ENCODE assay signal across 14 cellular contexts in genomic region chr4:77881460-77882295, GRCh38. TPM values are rescaled to one million over a fixed set of nuclear protein-coding genes. Genes with fewer than 3 reads are reported as not detected.
A peak's percentile ranks its signal among the peaks of the same experiment; 100 is the strongest.
DNase-seq lines count a peak whose midpoint lies in the region; ATAC-seq and TF ChIP-seq lines count a peak whose summit lies in the region.
"Had no signal": no experiment of that assay in that cellular context is flagged by ENCODE, and none has a peak within 500 bp of the region (broad histone marks: within the 10 kb centered on the region; RNA-seq: fewer than 3 reads in every experiment).

No MANE protein-coding gene starts in this region.

- WGBS in hepatocyte (ENCODE audit: low lambda C conversion rate, missing lambda C conversion rate): 70% methylated on average over 8 of the region's 8 CpGs
- WGBS in transverse colon (ENCODE audit: low coverage in 1 of 2), 2 donors: 67 to 69% methylated on average over 8 of the region's 8 CpGs

- peak overlapping the region; percentile 54 for H3K4me2 ChIP-seq in hepatocyte

- H3K27ac ChIP-seq in hepatocyte (peak overlapping the region; percentile 50), transverse colon (peak overlapping the region in 3 of 4 donors; percentile 2 to 58 (median 28))
- H3K27ac ChIP-seq: thoracic aorta had no signal

- TF ChIP-seq POLR2A in transverse colon (IDR thresholded peaks at IDR 0.05): no peak

- H3K27me3 ChIP-seq in hepatocyte: no peaks in the 10 kb centered on the region
- no peaks in the 10 kb centered on the region for H3K27me3 ChIP-seq in transverse colon

- H3K4me1 ChIP-seq in hepatocyte (ENCODE audit: insufficient read depth): peaks cover 4% of the 10 kb centered on the region
- peaks cover 0 to 9% (median 6%) of the 10 kb centered on the region in 4 donors for H3K4me1 ChIP-seq in transverse colon

- POLR2A ChIA-PET in activated B cell treated with CpG ODN at 0.5 μM for 24 hours (lab: Charles Lee): no interaction called here

- DNase-seq in activated T-cell treated with anti-CD3 and anti-CD28 coated beads, Interleukin-2, amount 50 U/mL, for 24 hours: no peak
- no peak for DNase-seq in activated T-cell treated with anti-CD3 and anti-CD28 coated beads, Interleukin-2, amount 50 U/mL, for 48 hours
- no peak for DNase-seq in activated B cell treated with CpG ODN at 0.5 μM for 24 hours
- DNase-seq in hepatocyte (ENCODE audit: low spot score): peak; percentile 52
- no peak for DNase-seq in transverse colon
- no peak for DNase-seq in stimulated activated naive CD4-positive, alpha-beta T cell treated with Interleukin-2 at 50 U/mL for 16 hours (lab: John Stamatoyannopoulos, UW)
- no peak for DNase-seq in activated gamma-delta T cell treated with Interleukin-2 at 50 U/mL for 16 hours
- no peak for DNase-seq in stimulated activated naive B cell treated with anti-CD40 and anti-IgM and Interleukin-4, amounts not matched to agents 10 μg/mL and 1 μg/mL and 100 μg/mL, for 72 hours
- DNase-seq: effector memory CD4-positive, alpha-beta T cell; nucleus accumbens; SHP77; stimulated activated CD4-positive, alpha-beta T cell treated with anti-CD3 and anti-CD28 coated beads, Interleukin-4, amount 100 ng/mL, for 24 hours had no signal

- H3K4me1 Mint-ChIP-seq in activated T-cell treated with anti-CD3 and anti-CD28 coated beads, Interleukin-2, amount 50 U/mL, for 24 hours (ENCODE audit: low read depth): peaks cover 33% of the 10 kb centered on the region
- peaks cover 2% of the 10 kb centered on the region for H3K4me1 Mint-ChIP-seq in activated B cell treated with CpG ODN at 0.5 μM for 24 hours
- H3K4me1 Mint-ChIP-seq in stimulated activated naive B cell treated with anti-CD40 and anti-IgM and Interleukin-4, amounts not matched to agents 10 μg/mL and 1 μg/mL and 100 μg/mL, for 72 hours: peaks cover 7 to 16% of the 10 kb centered on the region in 2 donors

- no peak overlapping the region for H2AFZ ChIP-seq in hepatocyte

- H3K27ac Mint-ChIP-seq in activated T-cell treated with anti-CD3 and anti-CD28 coated beads, Interleukin-2, amount 50 U/mL, for 24 hours: peak overlapping the region; percentile 48
- peak overlapping the region; percentile 42 for H3K27ac Mint-ChIP-seq in activated B cell treated with CpG ODN at 0.5 μM for 24 hours
- H3K27ac Mint-ChIP-seq in stimulated activated naive B cell treated with anti-CD40 and anti-IgM and Interleukin-4, amounts not matched to agents 10 μg/mL and 1 μg/mL and 100 μg/mL, for 72 hours: no peak overlapping the region
- H3K27ac Mint-ChIP-seq: activated naive CD8-positive, alpha-beta T cell had no signal

- H3K36me3 ChIP-seq in hepatocyte (replicated peaks; ENCODE audit: insufficient read depth, low read depth) (no peaks in the 10 kb centered on the region), transverse colon (peaks cover 0 to 28% (median 7%) of the 10 kb centered on the region in 4 donors)
- H3K36me3 ChIP-seq: thoracic aorta had no signal

- H3K9me3 ChIP-seq in hepatocyte (ENCODE audit: low read depth) (no peaks in the 10 kb centered on the region), transverse colon (no peaks in the 10 kb centered on the region)
- H3K9me3 ChIP-seq: thoracic aorta had no signal

- TF ChIP-seq EP300 in transverse colon (IDR thresholded peaks at IDR 0.05; ENCODE audit: low read depth): no peak

- peaks cover 40% of the 10 kb centered on the region for H3K79me2 ChIP-seq in hepatocyte

- H3K36me3 Mint-ChIP-seq in activated T-cell treated with anti-CD3 and anti-CD28 coated beads, Interleukin-2, amount 50 U/mL, for 24 hours (ENCODE audit: low read depth): peaks cover 90% of the 10 kb centered on the region
- peaks cover 60% of the 10 kb centered on the region for H3K36me3 Mint-ChIP-seq in activated B cell treated with CpG ODN at 0.5 μM for 24 hours (ENCODE audit: low read depth)
- peaks cover 33 to 48% of the 10 kb centered on the region in 2 donors for H3K36me3 Mint-ChIP-seq in stimulated activated naive B cell treated with anti-CD40 and anti-IgM and Interleukin-4, amounts not matched to agents 10 μg/mL and 1 μg/mL and 100 μg/mL, for 72 hours

- no peak overlapping the region for H3K4me3 ChIP-seq in hepatocyte
- H3K4me3 ChIP-seq in transverse colon: no peak overlapping the region
- H3K4me3 ChIP-seq: thoracic aorta had no signal

- in situ Hi-C loops in transverse colon (cut with MboI; ENCODE audit: low pct_ligation_motif_present in 1 of 4, low pct_unique_long_range_greater_than_20kb in 1 of 4, low sequenced_read_pairs in 3 of 4): no loop called here

- H3K4me3 Mint-ChIP-seq in activated T-cell treated with anti-CD3 and anti-CD28 coated beads, Interleukin-2, amount 50 U/mL, for 24 hours: no peak overlapping the region
- H3K4me3 Mint-ChIP-seq in activated B cell treated with CpG ODN at 0.5 μM for 24 hours: no peak overlapping the region
- no peak overlapping the region for H3K4me3 Mint-ChIP-seq in stimulated activated naive B cell treated with anti-CD40 and anti-IgM and Interleukin-4, amounts not matched to agents 10 μg/mL and 1 μg/mL and 100 μg/mL, for 72 hours
- H3K4me3 Mint-ChIP-seq: activated naive CD8-positive, alpha-beta T cell had no signal

- H3K27me3 Mint-ChIP-seq in activated T-cell treated with anti-CD3 and anti-CD28 coated beads, Interleukin-2, amount 50 U/mL, for 24 hours: no peaks in the 10 kb centered on the region
- H3K27me3 Mint-ChIP-seq in activated B cell treated with CpG ODN at 0.5 μM for 24 hours: no peaks in the 10 kb centered on the region
- no peaks in the 10 kb centered on the region for H3K27me3 Mint-ChIP-seq in stimulated activated naive B cell treated with anti-CD40 and anti-IgM and Interleukin-4, amounts not matched to agents 10 μg/mL and 1 μg/mL and 100 μg/mL, for 72 hours
- H3K27me3 Mint-ChIP-seq: activated naive CD8-positive, alpha-beta T cell had no signal

- no peaks in the 10 kb centered on the region for H3K9me3 Mint-ChIP-seq in activated T-cell treated with anti-CD3 and anti-CD28 coated beads, Interleukin-2, amount 50 U/mL, for 24 hours
- H3K9me3 Mint-ChIP-seq in activated B cell treated with CpG ODN at 0.5 μM for 24 hours: peaks cover 2% of the 10 kb centered on the region
- H3K9me3 Mint-ChIP-seq in stimulated activated naive B cell treated with anti-CD40 and anti-IgM and Interleukin-4, amounts not matched to agents 10 μg/mL and 1 μg/mL and 100 μg/mL, for 72 hours: no peaks in the 10 kb centered on the region

- no peaks in the 10 kb centered on the region for H3K9me2 ChIP-seq in hepatocyte (replicated peaks; ENCODE audit: insufficient read depth)

- CTCF ChIA-PET in activated B cell treated with CpG ODN at 0.5 μM for 24 hours (lab: Charles Lee): no interaction called here

- H4K20me1 ChIP-seq in hepatocyte (ENCODE audit: insufficient read depth, poor library complexity, severe bottlenecking): no peaks in the 10 kb centered on the region

- TF ChIP-seq CTCF in activated B cell treated with CpG ODN at 0.5 μM for 24 hours (IDR thresholded peaks at IDR 0.05) (no peak), hepatocyte (IDR thresholded peaks at IDR 0.05; ENCODE audit: poor library complexity) (no peak), transverse colon (IDR thresholded peaks at IDR 0.05) (peak in 3 of 5 experiments; percentile 7 to 44 (median 16))

- no peak for ATAC-seq in activated B cell treated with CpG ODN at 0.5 μM for 24 hours (ENCODE audit: low read depth)
- no peak for ATAC-seq in stimulated activated naive B cell treated with anti-CD40 and anti-IgM and Interleukin-4, amounts not matched to agents 10 μg/mL and 1 μg/mL and 100 μg/mL, for 72 hours (replicated peaks)

- intact Hi-C loops in activated B cell treated with CpG ODN at 0.5 μM for 24 hours (cut with micrococcal nuclease): no loop called here
- intact Hi-C loops in transverse colon (cut with DNase I; ENCODE audit: low total_unique reads): no loop called here

RNA-seq across cellular contexts. Expression of gene MRPL1, which starts 19.0 kb away (rescaled TPM):
- 31.7 and 38.3 TPM in 2 replicates for total RNA-seq in activated B cell treated with CpG ODN at 0.5 μM for 24 hours
- total RNA-seq in hepatocyte: 27.2 and 32.3 TPM in 2 replicates
- polyA plus RNA-seq in hepatocyte: 19.6 and 22.5 TPM in 2 replicates
- 10 to 100 TPM in 3 of 4 donors, 1 to 10 TPM in 1; 3.7 to 31.8 (median 19.6) TPM for total RNA-seq in transverse colon

Comparison
In these comparisons a context has a peak if more than half of its experiments do, and no peak if none do; other contexts are left out.
1. CTCF ChIP-seq: peak in transverse colon (3 of 5); none in activated B cell treated with CpG ODN at 0.5 μM for 24 hours (single experiment) and hepatocyte (single experiment).